17 cellular contexts compared by ENCODE assay signal in the genomic region with DNA sequence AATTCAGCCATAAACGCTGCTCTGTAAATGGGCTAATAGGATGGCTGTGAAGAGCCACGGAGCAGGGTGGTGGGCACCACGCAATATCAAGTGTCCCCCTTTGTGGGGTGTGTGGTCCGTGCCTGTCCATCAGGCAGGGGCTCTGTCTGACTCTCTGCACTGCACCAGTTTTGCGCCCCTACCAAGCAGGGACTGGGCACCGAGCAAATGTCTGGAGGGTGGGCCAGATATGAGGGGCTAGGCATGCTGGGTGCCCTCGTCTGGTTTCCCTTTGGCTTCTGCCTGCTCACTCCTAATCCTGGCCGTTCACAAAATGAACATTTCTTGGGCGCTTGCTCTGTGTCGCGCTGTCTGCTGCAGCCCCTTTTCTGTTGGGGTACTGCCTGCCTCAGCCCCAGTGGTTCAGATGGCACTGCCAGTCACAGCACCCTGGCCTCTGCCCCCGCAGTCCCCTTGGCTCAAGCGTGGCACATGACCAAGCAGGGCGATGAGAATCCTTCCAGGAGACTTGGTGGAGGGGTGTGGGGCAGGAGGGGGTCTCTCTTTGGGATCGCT. TPM values are rescaled to one million over a fixed set of nuclear protein-coding genes. Genes with fewer than 3 reads are reported as not detected.
DNase-seq lines count a peak whose midpoint lies in the region; ATAC-seq, FAIRE-seq and TF ChIP-seq lines count a peak whose summit lies in the region.
"Had no signal": no experiment of that assay in that cellular context is flagged by ENCODE, and none has a peak within 500 bp of the region (broad histone marks: within the 10 kb centered on the region; RNA-seq: fewer than 3 reads in every experiment).

No MANE protein-coding gene starts in this region.

- no peak overlapping the region for H4K91ac ChIP-seq in H1 (replicated peaks; ENCODE audit: insufficient read length, low read length)

- no peaks in the 10 kb centered on the region for H3K79me2 ChIP-seq in H1 (ENCODE audit: control insufficient read depth in 1 of 2, insufficient read depth in 2 of 2, low read length in 2 of 2)

- no peak for TF ChIP-seq EP300 in H1 (IDR thresholded peaks at IDR 0.05; ENCODE audit: borderline replicate concordance in 1 of 2, low read depth in 2 of 2, low read length in 2 of 2)

- 0 out of 2 replicates have a peak overlapping the region, but pooled peaks have one; percentile 75 for H2AK5ac ChIP-seq in H1 (ENCODE audit: low read depth, low read length)

- 93% methylated on average over 14 of the region's 15 CpGs; no CpG with 5 or more reads in 1 of the 2 experiments for WGBS in H1 (ENCODE audit: extremely low coverage in 1 of 2, insufficient coverage in 1 of 2, insufficient read length in 1 of 2, insufficient replicate concordance in 2 of 2, low coverage in 1 of 2, low lambda C conversion rate in 2 of 2, missing lambda C conversion rate in 1 of 2), 2 experiments
- 84 to 91% methylated on average over 15 of the region's 15 CpGs for WGBS in aorta, 2 donors

- no peak overlapping the region for H3K27ac ChIP-seq in H1 (ENCODE audit: low read depth, low read length)
- H3K27ac ChIP-seq in mucosa of rectum (ENCODE audit: low read depth in 2 of 2, low read length in 2 of 2) = peak overlapping the region; percentile 90 to 91
- H3K27ac ChIP-seq in aorta (ENCODE audit: low read depth in 1 of 2, low read length in 2 of 2) = no peak overlapping the region
- no peak overlapping the region for H3K27ac ChIP-seq in effector memory CD4-positive, alpha-beta T cell (ENCODE audit: insufficient read depth, low read length, poor library complexity, severe bottlenecking)
- H3K27ac ChIP-seq: neutrophil had no signal

- H2BK20ac ChIP-seq in H1 (ENCODE audit: low read length) = no peak overlapping the region

- no peak overlapping the region for H4K5ac ChIP-seq in H1 (ENCODE audit: insufficient read length, low read depth, low read length)

- no peak for TF ChIP-seq RAD21 in H1 (IDR thresholded peaks at IDR 0.05 in 1 of 2, conservative IDR thresholded peaks at IDR 0.05 in 1 of 2; ENCODE audit: low read depth in 2 of 2, low read length in 2 of 2)

- no peak for DNase-seq in activated naive CD8-positive, alpha-beta T cell treated with anti-CD3 and anti-CD28 coated beads, Interleukin-2, amount 50 U/mL, for 24 hours
- DNase-seq in H1 (ENCODE audit: low read depth in 1 of 2, low spot score in 2 of 2) (no peak), aorta (peak; percentile 40 to 71), GM19239 (ENCODE audit: insufficient read length, low spot score) (no peak)
- DNase-seq in effector memory CD4-positive, alpha-beta T cell = no peak
- DNase-seq: activated gamma-delta T cell; DND-41; kidney glomerular epithelial cell; NCI-H1417 treated with DMSO at 0.1 percent for 48 hours; NCI-H446 treated with DMSO at 0.1 percent for 48 hours; stimulated activated CD4-positive, alpha-beta T cell treated with anti-CD3 and anti-CD28 coated beads, Interleukin-15, amount 100 ng/mL, for 24 hours had no signal

- no peak overlapping the region for H3K4ac ChIP-seq in H1 (replicated peaks; ENCODE audit: insufficient read length, low read depth, low read length)

- H3K27me3 Mint-ChIP-seq in activated naive CD8-positive, alpha-beta T cell = no peaks in the 10 kb centered on the region
- no peaks in the 10 kb centered on the region for H3K27me3 Mint-ChIP-seq in activated naive CD8-positive, alpha-beta T cell treated with anti-CD3 and anti-CD28 coated beads, Interleukin-2, amount 50 U/mL, for 24 hours

- H3K4me1 ChIP-seq in H1 (replicated peaks in 1 of 4; ENCODE audit: control insufficient read depth in 3 of 4, insufficient read depth in 4 of 4, low read length in 3 of 4) = peaks cover 0 to 27% (median 15%) of the 10 kb centered on the region in 4 experiments; a peak in 6 of 7 replicates
- peaks cover 36 to 42% of the 10 kb centered on the region in 2 donors for H3K4me1 ChIP-seq in mucosa of rectum (ENCODE audit: control insufficient read depth in 2 of 2, insufficient read depth in 2 of 2, low read length in 2 of 2)
- H3K4me1 ChIP-seq in aorta (ENCODE audit: control insufficient read depth in 1 of 2, insufficient read depth in 2 of 2, low read length in 2 of 2) = no peaks in the 10 kb centered on the region
- H3K4me1 ChIP-seq in effector memory CD4-positive, alpha-beta T cell (ENCODE audit: control insufficient read depth, insufficient read depth, low read length, poor library complexity, severe bottlenecking) = peaks cover 24% of the 10 kb centered on the region

- H3K4me3 ChIP-seq in H1 (ENCODE audit: extremely low read depth in 1 of 4, insufficient read depth in 2 of 4, low read depth in 3 of 4, low read length in 4 of 4) (no peak overlapping the region), mucosa of rectum (ENCODE audit: low read length in 2 of 2) (no peak overlapping the region), aorta (ENCODE audit: low read length in 2 of 2) (no peak overlapping the region)
- no peak overlapping the region for H3K4me3 ChIP-seq in effector memory CD4-positive, alpha-beta T cell (ENCODE audit: insufficient read depth, low read depth, low read length, poor library complexity, severe bottlenecking)

- H3K56ac ChIP-seq in H1 (replicated peaks; ENCODE audit: insufficient read length, low read depth, low read length) = no peak overlapping the region

- no peak overlapping the region for H2BK5ac ChIP-seq in H1 (ENCODE audit: low read depth, low read length)

- ATAC-seq in activated naive CD8-positive, alpha-beta T cell treated with anti-CD3 and anti-CD28 coated beads, Interleukin-2, amount 50 U/mL, for 24 hours = no peak
- ATAC-seq in aorta (ENCODE audit: low FRiP score) (no peak), HG02642 (IDR thresholded peaks at IDR 0.05; ENCODE audit: poor library complexity, unreplicated experiment) (no peak)

- peaks cover 0 to 7% of the 10 kb centered on the region in 2 experiments for H4K20me1 ChIP-seq in H1 (replicated peaks in 1 of 2; ENCODE audit: control insufficient read depth in 1 of 2, insufficient read depth in 2 of 2, low read length in 2 of 2)

- no peaks in the 10 kb centered on the region for H3K36me3 ChIP-seq in H1 (ENCODE audit: control insufficient read depth in 2 of 4, insufficient read depth in 4 of 4, low read length in 3 of 4)
- H3K36me3 ChIP-seq in mucosa of rectum (ENCODE audit: control insufficient read depth in 2 of 2, insufficient read depth in 2 of 2, low read length in 2 of 2) = no peaks in the 10 kb centered on the region
- no peaks in the 10 kb centered on the region for H3K36me3 ChIP-seq in aorta (ENCODE audit: control insufficient read depth in 1 of 2, insufficient read depth in 2 of 2, low read length in 1 of 2)
- no peaks in the 10 kb centered on the region for H3K36me3 ChIP-seq in effector memory CD4-positive, alpha-beta T cell (ENCODE audit: control insufficient read depth, insufficient read depth, low read length)
- H3K36me3 ChIP-seq: neutrophil had no signal

- H3K36me3 Mint-ChIP-seq in activated naive CD8-positive, alpha-beta T cell = no peaks in the 10 kb centered on the region
- H3K36me3 Mint-ChIP-seq in activated naive CD8-positive, alpha-beta T cell treated with anti-CD3 and anti-CD28 coated beads, Interleukin-2, amount 50 U/mL, for 24 hours (ENCODE audit: low read depth) = no peaks in the 10 kb centered on the region

- peaks cover 0 to 11% (median 5%) of the 10 kb centered on the region in 4 experiments; a peak in 4 of 7 replicates for H3K27me3 ChIP-seq in H1 (replicated peaks in 1 of 4; ENCODE audit: control insufficient read depth in 3 of 4, extremely low read depth in 1 of 4, insufficient read depth in 3 of 4, low read length in 3 of 4)
- no peaks in the 10 kb centered on the region for H3K27me3 ChIP-seq in mucosa of rectum (ENCODE audit: control insufficient read depth in 2 of 2, insufficient read depth in 2 of 2, low read length in 2 of 2)
- H3K27me3 ChIP-seq in aorta (ENCODE audit: control insufficient read depth in 1 of 2, insufficient read depth in 2 of 2, low read length in 1 of 2) = no peaks in the 10 kb centered on the region
- H3K27me3 ChIP-seq in effector memory CD4-positive, alpha-beta T cell (replicated peaks; ENCODE audit: control insufficient read depth, insufficient read depth, low read length, poor library complexity, severe bottlenecking) = no peaks in the 10 kb centered on the region

- no peak overlapping the region; the same call in 1 of the 2 replicates for H2BK15ac ChIP-seq in H1 (ENCODE audit: low read length)

- no peak overlapping the region for H2AFZ ChIP-seq in H1 (ENCODE audit: low read length)

- H2BK120ac ChIP-seq in H1 (replicated peaks; ENCODE audit: low read depth, low read length) = no peak overlapping the region

- H3K4me1 Mint-ChIP-seq in activated naive CD8-positive, alpha-beta T cell (ENCODE audit: low read depth) = peaks cover 22% of the 10 kb centered on the region
- peaks cover 29% of the 10 kb centered on the region for H3K4me1 Mint-ChIP-seq in activated naive CD8-positive, alpha-beta T cell treated with anti-CD3 and anti-CD28 coated beads, Interleukin-2, amount 50 U/mL, for 24 hours

- TF ChIP-seq CTCF in H1 (IDR thresholded peaks at IDR 0.05; ENCODE audit: control extremely low read depth in 1 of 3, insufficient read depth in 1 of 3, low read depth in 1 of 3, low read length in 3 of 3) = no peak

- H3K18ac ChIP-seq in H1 (ENCODE audit: extremely low read depth, low read length) = no peak overlapping the region; the same call in 1 of the 2 replicates

- CTCF ChIA-PET in H1 (lab: Charles Lee; ENCODE audit: partially characterized antibody) = interaction anchor here (0.6 to 2.1 kb wide), 3 partner anchors 11 to 107 kb away, joined by 3 to 15 read pairs (median 7); no protein-coding TSS in a partner anchor

- H3K9ac ChIP-seq in H1 (replicated peaks in 1 of 4; ENCODE audit: extremely low read depth in 1 of 4, low read depth in 3 of 4, low read length in 3 of 4) (no peak overlapping the region), mucosa of rectum (ENCODE audit: low read depth in 1 of 2, low read length in 2 of 2) (peak overlapping the region in 1 of 2 donors; percentile 52)

- H3K79me1 ChIP-seq in H1 (ENCODE audit: low read depth, low read length) = peaks cover 14% of the 10 kb centered on the region; the same call in 1 of the 2 replicates

- TF ChIP-seq POLR2A in H1 (IDR thresholded peaks at IDR 0.05; ENCODE audit: control extremely low read depth in 1 of 2, low read depth in 2 of 2, low read length in 2 of 2) = no peak

- peaks cover 11% of the 10 kb centered on the region; the same call in 1 of the 2 replicates for H3K23me2 ChIP-seq in H1 (ENCODE audit: low read depth, low read length)

- no peaks in the 10 kb centered on the region for H3K9me3 Mint-ChIP-seq in activated naive CD8-positive, alpha-beta T cell (ENCODE audit: low read depth)
- H3K9me3 Mint-ChIP-seq in activated naive CD8-positive, alpha-beta T cell treated with anti-CD3 and anti-CD28 coated beads, Interleukin-2, amount 50 U/mL, for 24 hours = peaks cover 12% of the 10 kb centered on the region

- no peak overlapping the region for H2BK12ac ChIP-seq in H1 (ENCODE audit: low read depth, low read length)

- no peak overlapping the region for H3K4me2 ChIP-seq in H1 (ENCODE audit: insufficient read depth in 1 of 2, low read depth in 2 of 2, low read length in 2 of 2)

- no peaks in the 10 kb centered on the region for H3K9me3 ChIP-seq in H1 (ENCODE audit: insufficient read depth in 2 of 2, low read depth in 1 of 2, low read length in 1 of 2)
- H3K9me3 ChIP-seq in mucosa of rectum (ENCODE audit: control insufficient read depth in 2 of 2, low read length in 2 of 2) = peaks cover 3 to 4% of the 10 kb centered on the region in 2 donors
- no peaks in the 10 kb centered on the region for H3K9me3 ChIP-seq in aorta (ENCODE audit: control insufficient read depth, low read length)
- H3K9me3 ChIP-seq in effector memory CD4-positive, alpha-beta T cell (ENCODE audit: control insufficient read depth, low read length) = no peaks in the 10 kb centered on the region

- H4K8ac ChIP-seq in H1 (ENCODE audit: extremely low read depth, insufficient read depth, low read length) = no peak overlapping the region; the same call in 1 of the 2 replicates

- H3K14ac ChIP-seq in H1 (ENCODE audit: insufficient read length) = no peak overlapping the region

- H3K23ac ChIP-seq in H1 (ENCODE audit: insufficient read length) = no peak overlapping the region

- peak overlapping the region; percentile 76 for H3K4me3 Mint-ChIP-seq in activated naive CD8-positive, alpha-beta T cell
- no peak overlapping the region for H3K4me3 Mint-ChIP-seq in activated naive CD8-positive, alpha-beta T cell treated with anti-CD3 and anti-CD28 coated beads, Interleukin-2, amount 50 U/mL, for 24 hours

- intact Hi-C loops in aorta (cut with DNase I) = loop anchor here in 1 of 2 donors (10.0 kb wide), 1 partner anchor 160 kb away; a partner anchor contains a TSS

- FAIRE-seq in H1 (lab: Jason Lieb, UNC) (no peak), GM19239 (lab: Jason Lieb, UNC) (no peak)
- FAIRE-seq: bronchial epithelial cell, endometrium had no signal

- H3K27ac Mint-ChIP-seq in activated naive CD8-positive, alpha-beta T cell = peak overlapping the region; percentile 64
- no peak overlapping the region for H3K27ac Mint-ChIP-seq in activated naive CD8-positive, alpha-beta T cell treated with anti-CD3 and anti-CD28 coated beads, Interleukin-2, amount 50 U/mL, for 24 hours

- POLR2A ChIA-PET in H1 (lab: Charles Lee; ENCODE audit: partially characterized antibody) = interaction anchor here (1.0 to 3.6 kb wide), 2 partner anchors 11 to 12 kb away, joined by 3 to 11 read pairs; no protein-coding TSS in a partner anchor

RNA-seq across cellular contexts. Expression of a gene that starts 37.1 kb away (rescaled TPM):
- total RNA-seq in H1 (2021; fragmentation: NEBNext Ultra II Directional; extraction: Animal tissue kit (Norgen Biotek cat#: 25700)) = 12.2 and 12.4 TPM in 2 replicates
- 9.0 and 16.4 TPM in 2 replicates for polyA plus RNA-seq in H1 (2011; rRNA removed)
- 9.1 TPM for polyA plus RNA-seq in H1 (2011; cell fraction: cytosol; rRNA removed)
- 36.2 TPM for polyA plus RNA-seq in H1 (2011; cell fraction: nucleus; rRNA removed)
- polyA plus RNA-seq in H1 (2012, experiment 1 of 2) = 8.8 to 12.1 TPM (median 10.3 TPM) in 4 replicates
- 7.3 TPM for polyA plus RNA-seq in H1 (2012, experiment 2 of 2)
- 10.4 TPM for polyA plus RNA-seq in H1 (2013, experiment 1 of 2)
- 9.5 TPM for polyA plus RNA-seq in H1 (2013, experiment 2 of 2)
- 22.5 and 24.2 TPM in 2 replicates for polyA minus RNA-seq in H1 (2011; rRNA and poly(A)+ RNA removed)
- polyA minus RNA-seq in H1 (2011; cell fraction: cytosol; rRNA and poly(A)+ RNA removed) = 13.4 TPM
- 38.4 TPM for polyA minus RNA-seq in H1 (2011; cell fraction: nucleus; rRNA and poly(A)+ RNA removed)
- 1 to 10 TPM; 2.3 to 3.0 TPM for total RNA-seq in aorta
- under 1 TPM; 0.15 to 0.38 TPM for polyA plus RNA-seq in aorta

RNA-seq across cellular contexts. Expression of a gene that starts 45.7 kb away (rescaled TPM):
- total RNA-seq in H1 (2021; fragmentation: NEBNext Ultra II Directional; extraction: Animal tissue kit (Norgen Biotek cat#: 25700)) = 20.5 and 25.6 TPM in 2 replicates
- polyA plus RNA-seq in H1 (2011; rRNA removed) (7.9 and 8.6 TPM in 2 replicates), aorta (1 to 10 TPM; 5.5 to 6.8 TPM)
- 9.2 TPM for polyA plus RNA-seq in H1 (2011; cell fraction: cytosol; rRNA removed)
- 18.3 TPM for polyA plus RNA-seq in H1 (2011; cell fraction: nucleus; rRNA removed)
- polyA plus RNA-seq in H1 (2012, experiment 1 of 2) = 14.3 to 23.8 TPM (median 16.0 TPM) in 4 replicates
- 5.4 TPM for polyA plus RNA-seq in H1 (2012, experiment 2 of 2)
- polyA plus RNA-seq in H1 (2013, experiment 1 of 2) = 10.3 TPM
- polyA plus RNA-seq in H1 (2013, experiment 2 of 2) = 9.8 TPM
- 12.8 and 15.9 TPM in 2 replicates for polyA minus RNA-seq in H1 (2011; rRNA and poly(A)+ RNA removed)
- polyA minus RNA-seq in H1 (2011; cell fraction: cytosol; rRNA and poly(A)+ RNA removed) = 8.7 TPM
- polyA minus RNA-seq in H1 (2011; cell fraction: nucleus; rRNA and poly(A)+ RNA removed) = 8.7 TPM
- total RNA-seq in aorta = 10 to 100 TPM; 15.6 to 37.1 TPM

Comparison
In these comparisons a context has a peak if more than half of its experiments do, and no peak if none do; other contexts are left out.
1. DNase-seq: peak in aorta (2 of 2); none in activated naive CD8-positive, alpha-beta T cell treated with anti-CD3 and anti-CD28 coated beads, Interleukin-2, amount 50 U/mL, for 24 hours (single experiment), H1 (0 of 2), GM19239 (single experiment) and effector memory CD4-positive, alpha-beta T cell (0 of 3).
2. H3K27ac ChIP-seq: peak in mucosa of rectum (2 of 2); none in H1 (single experiment), aorta (0 of 2) and effector memory CD4-positive, alpha-beta T cell (single experiment).